In genomic region chr5:39376293-39376714, GRCh38 we compare ENCODE assay signal across 8 cellular contexts. TPM values are rescaled to one million over a fixed set of nuclear protein-coding genes. Genes with fewer than 3 reads are reported as not detected.
A peak's percentile ranks its signal among the peaks of the same experiment; 100 is the strongest.
DNase-seq lines count a peak whose midpoint lies in the region; ATAC-seq, FAIRE-seq and TF ChIP-seq lines count a peak whose summit lies in the region.

No MANE protein-coding gene starts in this region.

- peaks cover 0 to 2% (median 0%) of the 10 kb centered on the region in 3 donors for H3K27me3 Mint-ChIP-seq in CD14-positive monocyte (ENCODE audit: low read depth in 3 of 3)
- no peaks in the 10 kb centered on the region for H3K27me3 Mint-ChIP-seq in activated CD4-positive, alpha-beta memory T cell treated with anti-CD3 and anti-CD28 coated beads for 36 hours

- H3K9me3 ChIP-seq in pancreas = no peaks in the 10 kb centered on the region

- H3K36me3 ChIP-seq in pancreas = peaks cover 0 to 6% (median 0%) of the 10 kb centered on the region in 3 donors

- no peaks in the 10 kb centered on the region for H3K4me1 ChIP-seq in pancreas

- FAIRE-seq in pancreas (lab: Jason Lieb, UNC) = peak; percentile 43

- peak; percentile 92 for TF ChIP-seq CTCF in CD14-positive monocyte (IDR thresholded peaks at IDR 0.05)
- peak; percentile 50 for TF ChIP-seq CTCF in foreskin fibroblast (IDR thresholded peaks at IDR 0.05; ENCODE audit: low read depth, low read length)
- TF ChIP-seq CTCF in pancreas (IDR thresholded peaks at IDR 0.05) = peak; percentile 45 to 72 (median 50)

- DNase-seq in CD14-positive monocyte (ENCODE audit: low spot score) = no peak
- peak; percentile 39 to 50 for DNase-seq in NCI-H524 (lab: John Stamatoyannopoulos, UW)
- DNase-seq in activated CD4-positive, alpha-beta memory T cell treated with anti-CD3 and anti-CD28 coated beads for 36 hours = peak; percentile 32
- peak; percentile 19 to 69 for DNase-seq in foreskin fibroblast
- peak in 2 of 6 donors; percentile 9 to 52 for DNase-seq in pancreas
- no peak for DNase-seq in posterior cingulate gyrus

- H3K9me3 Mint-ChIP-seq in CD14-positive monocyte = no peaks in the 10 kb centered on the region
- no peaks in the 10 kb centered on the region for H3K9me3 Mint-ChIP-seq in activated CD4-positive, alpha-beta memory T cell treated with anti-CD3 and anti-CD28 coated beads for 36 hours

- H3K27ac ChIP-seq in pancreas = no peak overlapping the region

- CTCF ChIA-PET in activated CD4-positive, alpha-beta memory T cell treated with anti-CD3 and anti-CD28 coated beads for 36 hours (lab: Charles Lee) = interaction anchor here (0.6 to 2.7 kb wide), 53 partner anchors 9 to 1022 kb away, joined by 3 to 73 read pairs (median 4); partner anchors contain the start of genes DAB2 and FYB1

- H3K27me3 ChIP-seq in pancreas = no peaks in the 10 kb centered on the region

- intact Hi-C loops in CD14-positive monocyte (cut with micrococcal nuclease) = loop anchor here (1.0 to 5.0 kb wide), 3 partner anchors 46 to 171 kb away; partner anchors contain the start of gene DAB2 (in 1 of the 2)
- intact Hi-C loops in activated CD4-positive, alpha-beta memory T cell treated with anti-CD3 and anti-CD28 coated beads for 36 hours (cut with micrococcal nuclease) = loop anchor here (1.0 kb wide), 2 partner anchors 171 to 194 kb away; no protein-coding TSS in a partner anchor
- intact Hi-C loops in pancreas (cut with DNase I) = loop anchor here in 2 of 3 donors (5.0 kb wide), 1 partner anchor 171 kb away; no protein-coding TSS in a partner anchor
- intact Hi-C loops in posterior cingulate gyrus (cut with DNase I) = loop anchor here (1.0 kb wide), 1 partner anchor 171 kb away; no protein-coding TSS in a partner anchor

- no peak overlapping the region for H3K27ac Mint-ChIP-seq in CD14-positive monocyte
- H3K27ac Mint-ChIP-seq in activated CD4-positive, alpha-beta memory T cell treated with anti-CD3 and anti-CD28 coated beads for 36 hours = no peak overlapping the region

- 19 to 22% methylated on average over 3 of the region's 3 CpGs for WGBS in pancreas, 2 donors

- no peak overlapping the region for H3K4me3 Mint-ChIP-seq in CD14-positive monocyte
- H3K4me3 Mint-ChIP-seq in activated CD4-positive, alpha-beta memory T cell treated with anti-CD3 and anti-CD28 coated beads for 36 hours = no peak overlapping the region

- POLR2A ChIA-PET in activated CD4-positive, alpha-beta memory T cell treated with anti-CD3 and anti-CD28 coated beads for 36 hours (lab: Charles Lee) = no interaction called here

- H3K4me1 Mint-ChIP-seq in CD14-positive monocyte = no peaks in the 10 kb centered on the region
- no peaks in the 10 kb centered on the region for H3K4me1 Mint-ChIP-seq in activated CD4-positive, alpha-beta memory T cell treated with anti-CD3 and anti-CD28 coated beads for 36 hours (ENCODE audit: low read depth)

- H3K36me3 Mint-ChIP-seq in CD14-positive monocyte = peaks cover 0 to 8% of the 10 kb centered on the region in 2 donors
- H3K36me3 Mint-ChIP-seq in activated CD4-positive, alpha-beta memory T cell treated with anti-CD3 and anti-CD28 coated beads for 36 hours = no peaks in the 10 kb centered on the region

- H3K4me3 ChIP-seq in foreskin fibroblast (ENCODE audit: low read depth in 1 of 2, low read length in 2 of 2) (no peak overlapping the region), pancreas (no peak overlapping the region)

- ATAC-seq in GM18907 (IDR thresholded peaks at IDR 0.05; ENCODE audit: unreplicated experiment) (peak; percentile 86), HG03280 (IDR thresholded peaks at IDR 0.05; ENCODE audit: unreplicated experiment) (peak; percentile 76), pancreas (peak; percentile 56 to 83 (median 76))

RNA-seq across cellular contexts. Expression of gene C9, which starts 12.0 kb away (rescaled TPM):
- not detected for polyA plus RNA-seq in CD14-positive monocyte
- not detected for total RNA-seq in activated CD4-positive, alpha-beta memory T cell treated with anti-CD3 and anti-CD28 coated beads for 36 hours
- under 1 TPM in 1 of 6 donors, not detected in 5; 0.82 TPM for total RNA-seq in pancreas
- polyA plus RNA-seq in pancreas = not detected

RNA-seq across cellular contexts. Expression of gene DAB2, which starts 48.5 kb away (rescaled TPM):
- polyA plus RNA-seq in CD14-positive monocyte = 1 to 10 TPM in 1 of 2 donors, under 1 TPM in 1; 0.98 to 3.0 TPM
- total RNA-seq in activated CD4-positive, alpha-beta memory T cell treated with anti-CD3 and anti-CD28 coated beads for 36 hours = not detected
- 10 to 100 TPM; 18.6 to 53.3 (median 29.6) TPM for total RNA-seq in pancreas
- polyA plus RNA-seq in pancreas = 10 to 100 TPM; 12.0 to 28.4 TPM

Comparison
In these comparisons a context has a peak if more than half of its experiments do, and no peak if none do; other contexts are left out.
1. DNase-seq: peak in NCI-H524 (2 of 2), activated CD4-positive, alpha-beta memory T cell treated with anti-CD3 and anti-CD28 coated beads for 36 hours (single experiment) and foreskin fibroblast (2 of 2); none in CD14-positive monocyte (single experiment) and posterior cingulate gyrus (0 of 10).
2. RNA of gene DAB2, which starts 48.5 kb away (total RNA-seq): 18.6 to 53.3 TPM in pancreas; not detected in activated CD4-positive, alpha-beta memory T cell treated with anti-CD3 and anti-CD28 coated beads for 36 hours; every median in the first group is over 10 times any median in the second.
3. Peak in every context shown above with its lines, with median percentiles within 50 percentile points of each other: CTCF ChIP-seq and ATAC-seq.